In the genomic region with DNA sequence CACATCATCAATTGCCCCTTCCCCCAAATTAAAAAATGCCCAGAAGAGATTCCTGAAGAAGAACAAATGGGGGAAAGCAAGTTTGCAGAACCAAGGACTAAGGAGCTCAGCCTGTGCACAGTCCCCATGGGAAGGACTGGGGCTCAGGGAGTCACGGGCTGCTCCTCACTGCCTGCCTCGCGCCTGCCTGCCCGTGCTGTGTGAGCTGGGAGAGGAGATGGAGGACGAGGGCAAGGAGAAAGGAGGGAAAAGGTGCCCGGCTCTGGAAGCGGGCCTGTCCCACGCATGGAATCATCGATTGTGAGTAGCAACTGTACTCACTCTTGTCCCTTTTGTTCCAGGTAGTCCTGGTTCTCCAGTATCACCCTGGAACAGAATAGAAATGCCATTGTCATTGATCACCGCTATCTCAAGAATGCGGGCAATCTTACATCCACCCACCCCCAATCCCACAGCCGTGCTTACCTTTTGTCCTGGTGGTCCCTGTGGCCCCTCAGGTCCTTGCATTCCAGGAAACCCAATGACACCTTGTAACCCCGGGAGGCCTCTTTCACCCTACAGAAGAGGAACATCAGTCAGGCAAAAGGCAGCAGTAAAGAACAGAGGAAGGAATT, we compare ENCODE assay signal across 19 cellular contexts.
"Had no signal": no experiment of that assay in that cellular context is flagged by ENCODE, and none has a peak within 500 bp of the region (broad histone marks: within the 10 kb centered on the region; RNA-seq: fewer than 3 reads in every experiment).

No MANE protein-coding gene starts in this region.

- H3K36me3 Mint-ChIP-seq: activated CD4-positive, alpha-beta memory T cell treated with anti-CD3 and anti-CD28 coated beads for 36 hours had no signal

- H3K27ac Mint-ChIP-seq: activated CD4-positive, alpha-beta memory T cell treated with anti-CD3 and anti-CD28 coated beads for 36 hours; activated CD4-positive, alpha-beta T cell treated with anti-CD3 and anti-CD28 coated beads for 36 hours; activated naive CD4-positive, alpha-beta T cell treated with anti-CD3 and anti-CD28 coated beads for 36 hours; activated T-cell treated with anti-CD3 and anti-CD28 coated beads, Interleukin-2, amount 50 U/mL, for 24 hours; activated T-helper 2 cell treated with anti-CD3 and anti-CD28 coated beads, Interferon-gamma antibody, Interleukin-2, Interleukin-4, amounts not matched to agents 10 μg/mL and 5 μg/mL and 100 μg/mL, durations not matched to agents 14 hours and 24 hours and 36 hours; brain; mesothelial cell of epicardium; nephron had no signal

- H3K4me3 Mint-ChIP-seq: activated CD4-positive, alpha-beta memory T cell treated with anti-CD3 and anti-CD28 coated beads for 36 hours; activated CD4-positive, alpha-beta T cell treated with anti-CD3 and anti-CD28 coated beads for 36 hours; activated naive CD4-positive, alpha-beta T cell treated with anti-CD3 and anti-CD28 coated beads for 36 hours; activated T-cell treated with anti-CD3 and anti-CD28 coated beads, Interleukin-2, amount 50 U/mL, for 24 hours; brain; central memory CD8-positive, alpha-beta T cell; mesothelial cell of epicardium; nephron had no signal

- DNase-seq: activated CD4-positive, alpha-beta memory T cell treated with anti-CD3 and anti-CD28 coated beads for 36 hours; activated CD4-positive, alpha-beta T cell treated with anti-CD3 and anti-CD28 coated beads for 36 hours; activated naive CD4-positive, alpha-beta T cell treated with anti-CD3 and anti-CD28 coated beads for 36 hours; activated T-cell treated with anti-CD3 and anti-CD28 coated beads, Interleukin-2, amount 50 U/mL, for 24 hours; cortex of kidney; lower lobe of right lung; nucleus accumbens; posterior cingulate gyrus; retina; stimulated activated naive CD4-positive, alpha-beta T cell treated with Interleukin-2 at 50 U/mL for 16 hours; SW 1271; T-helper 2 cell; transverse colon had no signal

- H3K4me3 ChIP-seq: lower lobe of right lung, transverse colon, vagina had no signal

- H3K9me3 ChIP-seq: lower lobe of right lung, transverse colon, vagina had no signal

- H3K27ac ChIP-seq: lower lobe of right lung, vagina had no signal

- ATAC-seq: activated CD4-positive, alpha-beta T cell treated with anti-CD3 and anti-CD28 coated beads for 36 hours; lower lobe of right lung had no signal

- H3K4me1 Mint-ChIP-seq: activated CD4-positive, alpha-beta T cell treated with anti-CD3 and anti-CD28 coated beads for 36 hours; central memory CD8-positive, alpha-beta T cell had no signal

- H3K9me3 Mint-ChIP-seq: activated CD4-positive, alpha-beta memory T cell treated with anti-CD3 and anti-CD28 coated beads for 36 hours; activated naive CD4-positive, alpha-beta T cell treated with anti-CD3 and anti-CD28 coated beads for 36 hours; activated T-cell treated with anti-CD3 and anti-CD28 coated beads, Interleukin-2, amount 50 U/mL, for 24 hours; activated T-helper 2 cell treated with anti-CD3 and anti-CD28 coated beads, Interferon-gamma antibody, Interleukin-2, Interleukin-4, amounts not matched to agents 10 μg/mL and 5 μg/mL and 100 μg/mL, durations not matched to agents 14 hours and 24 hours and 36 hours; central memory CD8-positive, alpha-beta T cell; mesothelial cell of epicardium; nephron had no signal

- H3K27me3 ChIP-seq: transverse colon, vagina had no signal

- H3K27me3 Mint-ChIP-seq: brain had no signal
